15 cellular contexts compared by ENCODE assay signal in genomic region chr14:98623806-98624430, GRCh38.
"Had no signal": no experiment of that assay in that cellular context is flagged by ENCODE, and none has a peak within 500 bp of the region (broad histone marks: within the 10 kb centered on the region; RNA-seq: fewer than 3 reads in every experiment).

No MANE protein-coding gene starts in this region.

- DNase-seq: activated CD8-positive, alpha-beta T cell treated with anti-CD3 and anti-CD28 coated beads, Interleukin-2, amount 10 ng/mL, durations not matched to agents 7 days and 5 days; activated naive CD4-positive, alpha-beta T cell; aorta; foreskin melanocyte; heart left ventricle; left lung; natural killer cell; nucleus accumbens; right lobe of liver; stimulated activated naive CD4-positive, alpha-beta T cell treated with Interleukin-2 at 50 U/mL for 16 hours; T1000 had no signal

- H3K27me3 ChIP-seq: cardiac muscle cell, heart left ventricle, left lung, right lobe of liver had no signal

- H3K27ac Mint-ChIP-seq: activated CD8-positive, alpha-beta T cell treated with anti-CD3 and anti-CD28 coated beads, Interleukin-2, amount 10 ng/mL, durations not matched to agents 7 days and 5 days; activated T-helper 1 cell treated with anti-CD3 and anti-CD28 coated beads, Interleukin-12 subunit alpha, Interleukin-12 subunit beta, Interleukin-2, Interleukin-4 antibody, amounts not matched to agents 30 ng/mL and 10 ng/mL and 1 ng/mL, durations not matched to agents 14 hours and 24 hours and 36 hours; memory B cell; natural killer cell had no signal

- H3K36me3 ChIP-seq: cardiac muscle cell, heart left ventricle, left lung, prostate gland, right lobe of liver had no signal

- H3K27me3 Mint-ChIP-seq: memory B cell had no signal

- H3K9me3 ChIP-seq: prostate gland, right lobe of liver had no signal

- H3K36me3 Mint-ChIP-seq: memory B cell, natural killer cell had no signal

- H3K4me1 ChIP-seq: heart left ventricle, left lung, prostate gland, right lobe of liver had no signal

- H3K4me3 ChIP-seq: cardiac muscle cell, heart left ventricle, left lung, prostate gland, right lobe of liver had no signal

- H3K27ac ChIP-seq: cardiac muscle cell, heart left ventricle, left lung, prostate gland, right lobe of liver had no signal

- H3K4me3 Mint-ChIP-seq: activated CD8-positive, alpha-beta T cell treated with anti-CD3 and anti-CD28 coated beads, Interleukin-2, amount 10 ng/mL, durations not matched to agents 7 days and 5 days; activated T-helper 1 cell treated with anti-CD3 and anti-CD28 coated beads, Interleukin-12 subunit alpha, Interleukin-12 subunit beta, Interleukin-2, Interleukin-4 antibody, amounts not matched to agents 30 ng/mL and 10 ng/mL and 1 ng/mL, durations not matched to agents 14 hours and 24 hours and 36 hours; memory B cell; natural killer cell had no signal

- H3K4me1 Mint-ChIP-seq: memory B cell, natural killer cell had no signal
